Comparison of ENCODE assay signal across 8 cellular contexts in the genomic region with DNA sequence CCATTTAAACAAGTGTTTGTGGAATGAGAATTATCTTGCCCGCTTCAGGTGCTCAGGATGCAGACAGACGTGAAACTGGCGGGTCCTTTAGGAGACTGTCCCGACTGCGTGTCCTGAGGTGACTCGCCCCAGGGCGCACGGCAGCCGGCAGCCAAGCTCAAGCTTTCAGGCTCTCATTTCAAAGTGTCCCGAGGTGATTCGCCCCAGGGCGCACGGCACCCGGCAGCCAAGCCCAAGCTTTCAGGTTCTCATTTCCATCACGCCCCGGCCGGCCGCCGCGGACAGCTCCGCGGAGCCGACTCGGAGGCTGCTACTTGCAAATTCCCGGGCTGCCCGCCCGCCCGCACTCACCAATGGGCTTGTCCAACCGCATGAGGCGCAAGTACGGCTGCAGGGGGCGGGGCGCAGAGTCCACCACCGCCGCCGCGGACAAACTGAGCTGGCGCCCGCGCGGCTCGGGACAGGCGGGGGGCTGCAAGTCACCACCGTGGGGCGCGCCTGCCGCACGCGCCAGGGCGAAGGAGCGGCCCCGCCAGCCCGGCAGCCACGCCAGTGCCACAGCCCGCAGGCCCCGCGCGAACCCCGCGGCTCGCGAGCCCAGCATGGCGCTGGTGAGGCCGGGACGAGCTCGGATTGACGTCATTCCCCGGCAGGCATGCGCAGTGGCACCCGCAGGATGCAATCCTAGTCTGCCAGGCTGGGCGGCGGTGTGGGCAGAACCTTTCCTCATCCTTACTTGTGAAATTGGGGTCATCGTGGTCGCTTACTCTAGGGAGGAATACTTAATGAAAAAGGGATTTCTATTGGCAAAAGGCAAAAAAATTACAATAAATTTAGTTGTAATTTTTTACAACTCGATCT. TPM values are rescaled to one million over a fixed set of nuclear protein-coding genes. Genes with fewer than 3 reads are reported as not detected.
DNase-seq lines count a peak whose midpoint lies in the region; ATAC-seq, FAIRE-seq and TF ChIP-seq lines count a peak whose summit lies in the region.

A gene with protein sequence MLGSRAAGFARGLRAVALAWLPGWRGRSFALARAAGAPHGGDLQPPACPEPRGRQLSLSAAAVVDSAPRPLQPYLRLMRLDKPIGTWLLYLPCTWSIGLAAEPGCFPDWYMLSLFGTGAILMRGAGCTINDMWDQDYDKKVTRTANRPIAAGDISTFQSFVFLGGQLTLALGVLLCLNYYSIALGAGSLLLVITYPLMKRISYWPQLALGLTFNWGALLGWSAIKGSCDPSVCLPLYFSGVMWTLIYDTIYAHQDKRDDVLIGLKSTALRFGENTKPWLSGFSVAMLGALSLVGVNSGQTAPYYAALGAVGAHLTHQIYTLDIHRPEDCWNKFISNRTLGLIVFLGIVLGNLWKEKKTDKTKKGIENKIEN (minus strand): TSS at position 638 of the 861 bp plus-strand sequence. CDS start 34 bp downstream, at position 604.

- H3K9me3 Mint-ChIP-seq in immature natural killer cell = no peaks in the 10 kb centered on the region

- no peaks in the 10 kb centered on the region for H3K36me3 ChIP-seq in bronchial epithelial cell (ENCODE audit: control insufficient read depth, insufficient read depth, low read length)

- peak within 1 kb of the TSS; percentile 94 to 99 (median 97) for H3K4me3 Mint-ChIP-seq in immature natural killer cell

- POLR2A ChIA-PET in AG04449 (lab: Yijun Ruan, JAX) = interaction anchor here (1.2 to 1.5 kb wide), 3 partner anchors 171 to 249 kb away, joined by 7 to 12 read pairs (median 8); a partner anchor contains a TSS

- no peaks in the 10 kb centered on the region for H3K27me3 ChIP-seq in bronchial epithelial cell (ENCODE audit: control insufficient read depth, insufficient read depth, low read length)

- H3K4me3 ChIP-seq in AG04449 (ENCODE audit: low read depth, low read length) (peak within 1 kb of the TSS; percentile 66), WI38 (ENCODE audit: low read depth, low read length) (peak within 1 kb of the TSS; percentile 65), bronchial epithelial cell (ENCODE audit: low read depth, low read length) (peak within 1 kb of the TSS; percentile 44)

- CTCF ChIA-PET in AG04449 (lab: Yijun Ruan, JAX) = interaction anchor here (1.0 to 7.8 kb wide), 25 partner anchors 8 to 431 kb away, joined by 3 to 137 read pairs (median 4); a partner anchor contains a TSS

- ATAC-seq in GM18867 (IDR thresholded peaks at IDR 0.05; ENCODE audit: unreplicated experiment) (peak; percentile 84), HG03103 (IDR thresholded peaks at IDR 0.05; ENCODE audit: low read depth, unreplicated experiment) (peak; percentile 78)

- peak; percentile 45 for TF ChIP-seq CTCF in AG04449 (IDR thresholded peaks at IDR 0.05; ENCODE audit: insufficient read depth, low read length, missing control alignments)
- no peak for TF ChIP-seq CTCF in WI38 (IDR thresholded peaks at IDR 0.05; ENCODE audit: low read depth, low read length)
- peak; percentile 13 for TF ChIP-seq CTCF in bronchial epithelial cell (IDR thresholded peaks at IDR 0.05; ENCODE audit: insufficient read depth, low read length, severe bottlenecking)

- DNase-seq in AG04449 (ENCODE audit: low read depth, low spot score) (peak; percentile 67), NCI-H2196 (lab: John Stamatoyannopoulos, UW; ENCODE audit: unreplicated experiment) (peak; percentile 78), bronchial epithelial cell (ENCODE audit: low read depth) (peak; percentile 86), immature natural killer cell (peak; percentile 95), smooth muscle cell of the brain vasculature (ENCODE audit: low read depth, low spot score) (peak; percentile 86)

- peak within 1 kb of the TSS; percentile 96 to 99 (median 98) for H3K27ac Mint-ChIP-seq in immature natural killer cell

- no peak for FAIRE-seq in bronchial epithelial cell (lab: Jason Lieb, UNC)

- peaks cover 5 to 10% (median 7%) of the 10 kb centered on the region in 3 donors for H3K27me3 Mint-ChIP-seq in immature natural killer cell (ENCODE audit: low read depth in 3 of 3)

- H3K36me3 Mint-ChIP-seq in immature natural killer cell = no peaks in the 10 kb centered on the region

- peaks cover 32 to 42% of the 10 kb centered on the region in 2 donors for H3K4me1 Mint-ChIP-seq in immature natural killer cell

RNA-seq across cellular contexts. Expression of the gene that starts here (rescaled TPM):
- 9.5 and 14.7 TPM in 2 replicates for total RNA-seq in bronchial epithelial cell
- polyA plus RNA-seq in immature natural killer cell = 1 to 10 TPM; 5.8 to 7.8 (median 7.5) TPM

Comparison
In these comparisons a context has a peak if more than half of its experiments do, and no peak if none do; other contexts are left out.
1. Peak in every context shown above with its lines: DNase-seq, ATAC-seq and H3K4me3 ChIP-seq.